ENCODE assay signal across 8 cellular contexts in genomic region chr17:40038882-40039513, GRCh38. TPM values are rescaled to one million over a fixed set of nuclear protein-coding genes. Genes with fewer than 3 reads are reported as not detected.
DNase-seq lines count a peak whose midpoint lies in the region; ATAC-seq and TF ChIP-seq lines count a peak whose summit lies in the region.

No MANE protein-coding gene starts in this region.

- H3K36me3 ChIP-seq in GM06990 (ENCODE audit: control insufficient read depth, insufficient read depth, low read length), result peaks cover 7% of the 10 kb centered on the region

- no peaks in the 10 kb centered on the region for H3K27me3 ChIP-seq in GM06990 (replicated peaks; ENCODE audit: control insufficient read depth, insufficient read depth, low read length)

- no peak for DNase-seq in GM06990 (ENCODE audit: extremely low read depth, insufficient read length)
- peak; percentile 35 for DNase-seq in NCI-H774 (lab: John Stamatoyannopoulos, UW)
- peak; percentile 47 for DNase-seq in epithelial cell of esophagus (ENCODE audit: low read depth)
- DNase-seq in myocyte (ENCODE audit: low read depth), result peak; percentile 93
- no peak for DNase-seq in stimulated activated CD4-positive, alpha-beta T cell treated with anti-CD3 and anti-CD28 coated beads, Interleukin-1b, Interleukin-23, amount 100 ng/mL, for 48 hours
- DNase-seq in CD1c-positive myeloid dendritic cell (ENCODE audit: extremely low spot score), result no peak

- TF ChIP-seq CTCF in GM06990 (IDR thresholded peaks at IDR 0.05; ENCODE audit: insufficient read depth, low read length, poor library complexity, severe bottlenecking) (peak; percentile 37), epithelial cell of esophagus (IDR thresholded peaks at IDR 0.05; ENCODE audit: insufficient read depth, low read depth, low read length, missing control alignments) (peak; percentile 61)

- ATAC-seq in GM18511 (IDR thresholded peaks at IDR 0.05; ENCODE audit: unreplicated experiment) (no peak), HG02678 (IDR thresholded peaks at IDR 0.05; ENCODE audit: unreplicated experiment) (no peak)

- H3K4me3 ChIP-seq in GM06990 (replicated peaks; ENCODE audit: low read depth, low read length), result no peak overlapping the region
- H3K4me3 ChIP-seq in epithelial cell of esophagus (ENCODE audit: low read length), result no peak overlapping the region

RNA-seq across cellular contexts. Expression of gene MED24, which starts 15.2 kb away (rescaled TPM):
- 88.7 and 90.0 TPM in 2 replicates for total RNA-seq in myocyte
- polyA plus RNA-seq in myocyte (2012), result 61.5 TPM

RNA-seq across cellular contexts. Expression of gene CSF3, which starts 23.8 kb away (rescaled TPM):
- total RNA-seq in myocyte, result 0.10 and 0.11 TPM in 2 replicates
- not detected for polyA plus RNA-seq in myocyte (2012)

RNA-seq across cellular contexts. Expression of gene THRA, which starts 23.8 kb away (rescaled TPM):
- total RNA-seq in myocyte, result 52.5 and 61.1 TPM in 2 replicates
- 38.9 TPM for polyA plus RNA-seq in myocyte (2012)

RNA-seq across cellular contexts. Expression of gene PSMD3, which starts 58.4 kb away (rescaled TPM):
- 171 and 186 TPM in 2 replicates for total RNA-seq in myocyte
- 137 TPM for polyA plus RNA-seq in myocyte (2012)

Comparison
In these comparisons a context has a peak if more than half of its experiments do, and no peak if none do; other contexts are left out.
1. DNase-seq: peak in NCI-H774 (single experiment), epithelial cell of esophagus (single experiment) and myocyte (single experiment); none in GM06990 (single experiment), stimulated activated CD4-positive, alpha-beta T cell treated with anti-CD3 and anti-CD28 coated beads, Interleukin-1b, Interleukin-23, amount 100 ng/mL, for 48 hours (single experiment) and CD1c-positive myeloid dendritic cell (single experiment).